Comparison of ENCODE assay signal across 15 cellular contexts in the genomic region with DNA sequence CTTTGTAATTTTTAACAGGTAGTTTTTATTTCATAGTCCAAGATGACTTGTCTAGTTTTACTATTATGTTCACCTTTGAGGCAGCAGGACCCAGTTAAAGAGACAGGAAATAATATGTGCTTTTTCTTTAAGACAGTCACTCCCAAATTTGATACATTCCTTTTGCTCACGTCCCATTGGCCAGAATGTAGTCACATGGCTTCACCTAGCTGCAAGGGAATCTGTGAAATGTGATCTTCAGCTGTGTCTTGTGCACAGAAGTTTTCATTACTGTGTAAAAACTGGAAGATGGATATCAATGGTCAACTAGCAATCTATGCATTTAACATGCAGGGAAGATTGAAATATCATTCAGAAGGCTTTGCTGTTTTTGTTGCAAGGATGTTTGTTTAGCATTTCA. TPM values are rescaled to one million over a fixed set of nuclear protein-coding genes. Genes with fewer than 3 reads are reported as not detected.
DNase-seq lines count a peak whose midpoint lies in the region; ATAC-seq, FAIRE-seq and TF ChIP-seq lines count a peak whose summit lies in the region.
"Had no signal": no experiment of that assay in that cellular context is flagged by ENCODE, and none has a peak within 500 bp of the region (broad histone marks: within the 10 kb centered on the region; RNA-seq: fewer than 3 reads in every experiment).

No MANE protein-coding gene starts in this region.

- no peak overlapping the region for H3K27ac ChIP-seq in GM23338 (ENCODE audit: low read depth)
- H3K27ac ChIP-seq in Karpas-422 (ENCODE audit: low read length), result no peak overlapping the region
- H3K27ac ChIP-seq in H1 (ENCODE audit: low read depth, low read length), result no peak overlapping the region
- H3K27ac ChIP-seq: KMS-11 had no signal

- no peak overlapping the region for H2BK5ac ChIP-seq in H1 (ENCODE audit: low read depth, low read length)

- no peak for ATAC-seq in GM23338
- ATAC-seq: CD8-positive, alpha-beta T cell; GM12878 had no signal

- H4K91ac ChIP-seq in H1 (replicated peaks; ENCODE audit: insufficient read length, low read length), result no peak overlapping the region

- H3K4me1 ChIP-seq in GM23338 (ENCODE audit: insufficient read depth), result no peaks in the 10 kb centered on the region
- H3K4me1 ChIP-seq in Karpas-422 (ENCODE audit: low read length), result no peaks in the 10 kb centered on the region
- H3K4me1 ChIP-seq in H1 (replicated peaks in 1 of 4; ENCODE audit: control insufficient read depth in 3 of 4, insufficient read depth in 4 of 4, low read length in 3 of 4), result no peaks in the 10 kb centered on the region

- no peaks in the 10 kb centered on the region for H3K79me2 ChIP-seq in GM23338 (replicated peaks; ENCODE audit: insufficient read depth)
- H3K79me2 ChIP-seq in Karpas-422 (ENCODE audit: low read length), result no peaks in the 10 kb centered on the region
- no peaks in the 10 kb centered on the region for H3K79me2 ChIP-seq in H1 (ENCODE audit: control insufficient read depth in 1 of 2, insufficient read depth in 2 of 2, low read length in 2 of 2)

- TF ChIP-seq EP300 in H1 (IDR thresholded peaks at IDR 0.05; ENCODE audit: borderline replicate concordance in 1 of 2, low read depth in 2 of 2, low read length in 2 of 2), result no peak

- H2AFZ ChIP-seq in GM23338 (no peak overlapping the region), Karpas-422 (ENCODE audit: low read length) (no peak overlapping the region), H1 (ENCODE audit: low read length) (no peak overlapping the region)

- H3K4me1 Mint-ChIP-seq in GM23338, result no peaks in the 10 kb centered on the region
- H3K4me1 Mint-ChIP-seq: CD14-positive monocyte, H9 had no signal

- H2BK120ac ChIP-seq in H1 (replicated peaks; ENCODE audit: low read depth, low read length), result no peak overlapping the region

- H3K27me3 ChIP-seq in GM23338 (ENCODE audit: insufficient read depth), result no peaks in the 10 kb centered on the region
- no peaks in the 10 kb centered on the region for H3K27me3 ChIP-seq in Karpas-422 (ENCODE audit: low read length)
- no peaks in the 10 kb centered on the region for H3K27me3 ChIP-seq in H1 (replicated peaks in 1 of 4; ENCODE audit: control insufficient read depth in 3 of 4, extremely low read depth in 1 of 4, insufficient read depth in 3 of 4, low read length in 3 of 4)

- H3K9me2 ChIP-seq in GM23338 (ENCODE audit: insufficient read depth), result 0 out of 2 replicates have a peak, but pooled peaks cover 2% of the 10 kb centered on the region
- H3K9me2 ChIP-seq in Karpas-422 (replicated peaks; ENCODE audit: insufficient read depth, low read length), result no peaks in the 10 kb centered on the region

- peaks cover 20% of the 10 kb centered on the region; the same call in 2 of the 3 replicates for H3K9me3 Mint-ChIP-seq in GM23338

- H3K14ac ChIP-seq in H1 (ENCODE audit: insufficient read length), result no peak overlapping the region

- H4K20me1 ChIP-seq in GM23338 (replicated peaks; ENCODE audit: insufficient read depth), result no peaks in the 10 kb centered on the region
- H4K20me1 ChIP-seq in Karpas-422 (ENCODE audit: insufficient read depth, low read depth, low read length), result no peaks in the 10 kb centered on the region
- no peaks in the 10 kb centered on the region for H4K20me1 ChIP-seq in H1 (replicated peaks in 1 of 2; ENCODE audit: control insufficient read depth in 1 of 2, insufficient read depth in 2 of 2, low read length in 2 of 2)

- H3K79me1 ChIP-seq in H1 (ENCODE audit: low read depth, low read length), result no peaks in the 10 kb centered on the region

- peaks cover 6% of the 10 kb centered on the region; the same call in 1 of the 2 replicates for H3K36me3 ChIP-seq in GM23338 (ENCODE audit: insufficient read depth)
- peaks cover 22% of the 10 kb centered on the region; the same call in 1 of the 2 replicates for H3K36me3 ChIP-seq in Karpas-422 (ENCODE audit: insufficient read depth, low read length)
- peaks cover 0 to 3% (median 0%) of the 10 kb centered on the region in 4 experiments; a peak in 3 of 8 replicates for H3K36me3 ChIP-seq in H1 (ENCODE audit: control insufficient read depth in 2 of 4, insufficient read depth in 4 of 4, low read length in 3 of 4)

- H3K23ac ChIP-seq in H1 (ENCODE audit: insufficient read length), result no peak overlapping the region

- H3K4ac ChIP-seq in H1 (replicated peaks; ENCODE audit: insufficient read length, low read depth, low read length), result no peak overlapping the region

- no peak overlapping the region for H3K18ac ChIP-seq in H1 (ENCODE audit: extremely low read depth, low read length)

- H3K4me3 Mint-ChIP-seq in GM23338, result no peak overlapping the region
- H3K4me3 Mint-ChIP-seq: CD14-positive monocyte; CD8-positive, alpha-beta T cell; H9 had no signal

- H2BK15ac ChIP-seq in H1 (ENCODE audit: low read length), result no peak overlapping the region

- H2BK20ac ChIP-seq in H1 (ENCODE audit: low read length), result no peak overlapping the region

- no peaks in the 10 kb centered on the region for H3K27me3 Mint-ChIP-seq in GM23338 (ENCODE audit: insufficient read depth, low read depth, poor library complexity)

- peaks cover 26% of the 10 kb centered on the region for H3K36me3 Mint-ChIP-seq in GM23338 (ENCODE audit: low read depth)

- TF ChIP-seq POLR2A in H1 (IDR thresholded peaks at IDR 0.05; ENCODE audit: control extremely low read depth in 1 of 2, low read depth in 2 of 2, low read length in 2 of 2), result no peak

- H4K5ac ChIP-seq in H1 (ENCODE audit: insufficient read length, low read depth, low read length), result no peak overlapping the region

- 0 out of 2 replicates have a peak, but pooled peaks cover 2% of the 10 kb centered on the region for H3K9me3 ChIP-seq in Karpas-422 (ENCODE audit: low read length)
- H3K9me3 ChIP-seq in H1 (ENCODE audit: insufficient read depth in 2 of 2, low read depth in 1 of 2, low read length in 1 of 2), result peaks cover 2 to 3% of the 10 kb centered on the region in 2 experiments; a peak in 1 of 4 replicates

- no peaks in the 10 kb centered on the region for H3F3A ChIP-seq in GM23338 (replicated peaks; ENCODE audit: low read depth)

- no peak overlapping the region for H4K8ac ChIP-seq in H1 (ENCODE audit: extremely low read depth, insufficient read depth, low read length)

- H3K4me3 ChIP-seq in GM23338 (no peak overlapping the region), Karpas-422 (ENCODE audit: low read length) (no peak overlapping the region), H1 (ENCODE audit: extremely low read depth in 1 of 4, insufficient read depth in 2 of 4, low read depth in 3 of 4, low read length in 4 of 4) (no peak overlapping the region)
- H3K4me3 ChIP-seq: GM12878 had no signal

- FAIRE-seq in H1 (lab: Jason Lieb, UNC), result peak; percentile 28
- FAIRE-seq: GM12878, GM18507 had no signal

- no peak overlapping the region for H3K4me2 ChIP-seq in GM23338
- no peak overlapping the region for H3K4me2 ChIP-seq in Karpas-422 (ENCODE audit: low read depth, low read length, poor library complexity, severe bottlenecking)
- H3K4me2 ChIP-seq in H1 (ENCODE audit: insufficient read depth in 1 of 2, low read depth in 2 of 2, low read length in 2 of 2), result no peak overlapping the region
- H3K4me2 ChIP-seq: KMS-11 had no signal

- no peaks in the 10 kb centered on the region for H3K23me2 ChIP-seq in H1 (ENCODE audit: low read depth, low read length)

- 93% methylated on average over 1 of the region's 1 CpG; no CpG with 5 or more reads in 1 of the 2 experiments for WGBS in H1 (ENCODE audit: extremely low coverage in 1 of 2, insufficient coverage in 1 of 2, insufficient read length in 1 of 2, insufficient replicate concordance in 2 of 2, low coverage in 1 of 2, low lambda C conversion rate in 2 of 2, missing lambda C conversion rate in 1 of 2), 2 experiments

- H2AK5ac ChIP-seq in H1 (ENCODE audit: low read depth, low read length), result no peak overlapping the region

- DNase-seq in GM23338 (ENCODE audit: low spot score), result peak; percentile 5
- peak; percentile 52 for DNase-seq in Karpas-422
- no peak for DNase-seq in H1 (ENCODE audit: low read depth in 1 of 2, low spot score in 2 of 2)
- DNase-seq in left kidney (ENCODE audit: low read depth, low spot score), result peak; percentile 11
- DNase-seq in NCI-H1417 (lab: John Stamatoyannopoulos, UW), result no peak
- DNase-seq in foreskin melanocyte, result no peak
- DNase-seq in epidermal melanocyte (ENCODE audit: insufficient read length, low spot score), result no peak
- DNase-seq: CD8-positive, alpha-beta T cell; DMS79; H9; IMR-90 had no signal

- H3K27ac Mint-ChIP-seq in GM23338, result no peak overlapping the region
- H3K27ac Mint-ChIP-seq: CD14-positive monocyte; CD8-positive, alpha-beta T cell; H9 had no signal

- POLR2A ChIA-PET in H1 (lab: Charles Lee; ENCODE audit: partially characterized antibody), result no interaction called here

- TF ChIP-seq RAD21 in H1 (IDR thresholded peaks at IDR 0.05 in 1 of 2, conservative IDR thresholded peaks at IDR 0.05 in 1 of 2; ENCODE audit: low read depth in 2 of 2, low read length in 2 of 2), result no peak

- H2BK12ac ChIP-seq in H1 (ENCODE audit: low read depth, low read length), result no peak overlapping the region

- TF ChIP-seq CTCF in GM23338 (conservative IDR thresholded peaks at IDR 0.05; ENCODE audit: low read depth in 2 of 2) (no peak), H1 (IDR thresholded peaks at IDR 0.05; ENCODE audit: control extremely low read depth in 1 of 3, insufficient read depth in 1 of 3, low read depth in 1 of 3, low read length in 3 of 3) (no peak)

- no peak overlapping the region for H3K56ac ChIP-seq in H1 (replicated peaks; ENCODE audit: insufficient read length, low read depth, low read length)

- H3K9ac ChIP-seq in Karpas-422 (ENCODE audit: low read length), result no peak overlapping the region
- no peak overlapping the region for H3K9ac ChIP-seq in H1 (replicated peaks in 1 of 4; ENCODE audit: extremely low read depth in 1 of 4, low read depth in 3 of 4, low read length in 3 of 4)
- H3K9ac ChIP-seq: KMS-11 had no signal

- CTCF ChIA-PET in H1 (lab: Charles Lee; ENCODE audit: partially characterized antibody), result no interaction called here

RNA-seq across cellular contexts. Expression of a gene that starts 41.1 kb away (rescaled TPM):
- 11.5 and 12.4 TPM in 2 replicates for total RNA-seq in GM23338 (2014; rRNA removed; shearing (Covaris generic))
- polyA plus RNA-seq in GM23338 (2016; fragmentation: Nextera tagmentation; extraction: Ambion mirVana), result 15.8 and 22.4 TPM in 2 replicates
- total RNA-seq in Karpas-422 (2014; rRNA removed; shearing (Covaris generic); ENCODE audit: low replicate concordance), result 14.8 and 22.2 TPM in 2 replicates
- 7.3 and 8.3 TPM in 2 replicates for total RNA-seq in H1 (2021; fragmentation: NEBNext Ultra II Directional; extraction: Animal tissue kit (Norgen Biotek cat#: 25700))
- 1.2 and 3.0 TPM in 2 replicates for polyA plus RNA-seq in H1 (2011; rRNA removed)
- 4.6 TPM for polyA plus RNA-seq in H1 (2011; cell fraction: cytosol; rRNA removed)
- 0.64 TPM for polyA plus RNA-seq in H1 (2011; cell fraction: nucleus; rRNA removed)
- 5.5 to 11.5 TPM (median 6.3 TPM) in 4 replicates for polyA plus RNA-seq in H1 (2012, experiment 1 of 2)
- polyA plus RNA-seq in H1 (2012, experiment 2 of 2), result 2.0 TPM
- polyA plus RNA-seq in H1 (2013, experiment 1 of 2), result 11.0 TPM
- polyA plus RNA-seq in H1 (2013, experiment 2 of 2), result 11.2 TPM
- 0.95 and 3.2 TPM in 2 replicates for polyA minus RNA-seq in H1 (2011; rRNA and poly(A)+ RNA removed)
- polyA minus RNA-seq in H1 (2011; cell fraction: cytosol; rRNA and poly(A)+ RNA removed), result not detected
- 10.2 TPM for polyA minus RNA-seq in H1 (2011; cell fraction: nucleus; rRNA and poly(A)+ RNA removed)

RNA-seq across cellular contexts. Expression of a gene that starts 41.3 kb away (rescaled TPM):
- total RNA-seq in GM23338 (2014; rRNA removed; shearing (Covaris generic)), result 158 and 179 TPM in 2 replicates
- polyA plus RNA-seq in GM23338 (2016; fragmentation: Nextera tagmentation; extraction: Ambion mirVana), result 244 and 267 TPM in 2 replicates
- 32.6 and 94.9 TPM in 2 replicates for total RNA-seq in Karpas-422 (2014; rRNA removed; shearing (Covaris generic); ENCODE audit: low replicate concordance)
- total RNA-seq in H1 (2021; fragmentation: NEBNext Ultra II Directional; extraction: Animal tissue kit (Norgen Biotek cat#: 25700)), result 164 and 178 TPM in 2 replicates
- 30.2 and 50.6 TPM in 2 replicates for polyA plus RNA-seq in H1 (2011; rRNA removed)
- polyA plus RNA-seq in H1 (2011; cell fraction: cytosol; rRNA removed), result 58.1 TPM
- 12.7 TPM for polyA plus RNA-seq in H1 (2011; cell fraction: nucleus; rRNA removed)
- 68.3 to 145 TPM (median 73.8 TPM) in 4 replicates for polyA plus RNA-seq in H1 (2012, experiment 1 of 2)
- 16.6 TPM for polyA plus RNA-seq in H1 (2012, experiment 2 of 2)
- polyA plus RNA-seq in H1 (2013, experiment 1 of 2), result 65.5 TPM
- 70.9 TPM for polyA plus RNA-seq in H1 (2013, experiment 2 of 2)
- 46.0 and 54.7 TPM in 2 replicates for polyA minus RNA-seq in H1 (2011; rRNA and poly(A)+ RNA removed)
- polyA minus RNA-seq in H1 (2011; cell fraction: cytosol; rRNA and poly(A)+ RNA removed), result 41.5 TPM
- 61.4 TPM for polyA minus RNA-seq in H1 (2011; cell fraction: nucleus; rRNA and poly(A)+ RNA removed)

Comparison
In these comparisons a context has a peak if more than half of its experiments do, and no peak if none do; other contexts are left out.
1. DNase-seq: peak in GM23338 (single experiment), Karpas-422 (single experiment) and left kidney (single experiment); none in H1 (0 of 2), NCI-H1417 (0 of 3), foreskin melanocyte (single experiment) and epidermal melanocyte (single experiment).